In the genomic region with DNA sequence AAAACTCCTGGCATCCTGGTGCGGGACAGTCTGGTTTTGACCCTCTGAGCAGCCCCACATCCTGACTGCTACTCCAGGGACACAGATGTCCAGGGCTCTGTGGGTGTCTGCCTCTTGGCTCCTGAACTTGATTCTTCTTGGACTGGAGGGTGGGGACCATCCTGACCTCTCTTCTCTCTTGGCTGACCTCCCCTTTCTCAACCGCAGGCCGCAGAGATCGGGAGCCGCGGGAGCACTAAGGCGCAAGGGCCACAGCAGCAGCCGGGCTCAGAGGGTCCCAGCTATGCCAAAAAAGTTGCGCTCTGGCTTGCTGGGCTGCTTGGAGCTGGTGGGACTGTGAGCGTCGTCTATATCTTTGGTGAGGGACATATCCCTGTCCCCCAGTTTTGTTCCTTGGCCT, we compare ENCODE assay signal across 9 cellular contexts. TPM values are rescaled to one million over a fixed set of nuclear protein-coding genes. Genes with fewer than 3 reads are reported as not detected.
A peak's percentile ranks its signal among the peaks of the same experiment; 100 is the strongest.
DNase-seq lines count a peak whose midpoint lies in the region; ATAC-seq, FAIRE-seq and TF ChIP-seq lines count a peak whose summit lies in the region.
"Had no signal": no experiment of that assay in that cellular context is flagged by ENCODE, and none has a peak within 500 bp of the region (broad histone marks: within the 10 kb centered on the region; RNA-seq: fewer than 3 reads in every experiment).

No MANE protein-coding gene starts in this region.

- 83% methylated on average over 11 of the region's 11 CpGs for WGBS in A549 (ENCODE audit: missing lambda C conversion rate)
- WGBS in HUES64: 87% methylated on average over 11 of the region's 11 CpGs

- DNase-seq in A549 (ENCODE audit: low read depth in 1 of 2, low spot score in 1 of 2) (no peak), cardiac fibroblast (ENCODE audit: low read depth in 2 of 2) (no peak), DMS79 (lab: John Stamatoyannopoulos, UW) (no peak), C1 segment of cervical spinal cord (lab: John Stamatoyannopoulos, UW) (no peak), COR-L47 (lab: John Stamatoyannopoulos, UW) (no peak)
- DNase-seq: stimulated activated CD4-positive, alpha-beta T cell treated with anti-CD3 and anti-CD28 coated beads, Interleukin-4, amount 100 ng/mL, for 1 hour had no signal

- no peak for TF ChIP-seq EP300 in A549 (IDR thresholded peaks at IDR 0.05)

- TF ChIP-seq CTCF in A549 (IDR thresholded peaks at IDR 0.05): no peak
- TF ChIP-seq CTCF in cardiac fibroblast (IDR thresholded peaks at IDR 0.05; ENCODE audit: low read depth, low read length): no peak

- no peak for TF ChIP-seq POLR2A in A549 (IDR thresholded peaks at IDR 0.05; ENCODE audit: low read length)

- FAIRE-seq in A549 (lab: Jason Lieb, UNC): peak; percentile 28

- H3K9me3 ChIP-seq in A549: no peaks in the 10 kb centered on the region
- H3K9me3 ChIP-seq in HUES64 (ENCODE audit: insufficient read depth, low read depth, low read length): no peaks in the 10 kb centered on the region
- no peaks in the 10 kb centered on the region for H3K9me3 ChIP-seq in mucosa of stomach (ENCODE audit: control insufficient read depth, low read length)

- POLR2A ChIA-PET in A549 (lab: Yijun Ruan, JAX): no interaction called here

- ATAC-seq in A549 (no peak; a peak in 2 of 6 replicates), GM21367 (IDR thresholded peaks at IDR 0.05; ENCODE audit: unreplicated experiment) (no peak)

- CTCF ChIA-PET in A549 (lab: Yijun Ruan, JAX): interaction anchor here (0.7 to 8.8 kb wide), 10 partner anchors 11 to 70 kb away, joined by 3 to 108 read pairs (median 6); a partner anchor contains a TSS

- TF ChIP-seq RAD21 in A549 (conservative IDR thresholded peaks at IDR 0.05 in 1 of 2, IDR thresholded peaks at IDR 0.05 in 1 of 2): no peak

- H3K4me3 ChIP-seq in A549 (peak overlapping the region; percentile 70), HUES64 (ENCODE audit: low read length) (peak overlapping the region; percentile 86), cardiac fibroblast (replicated peaks in 1 of 2; ENCODE audit: low read depth in 2 of 2, low read length in 2 of 2) (peak overlapping the region; percentile 99 to 100), mucosa of stomach (ENCODE audit: low read length) (peak overlapping the region; percentile 97)

- H3K9ac ChIP-seq in HUES64 (ENCODE audit: low read depth, low read length) (peak overlapping the region; percentile 98), mucosa of stomach (ENCODE audit: low read length) (peak overlapping the region; percentile 95)

- H3K27me3 ChIP-seq in HUES64 (ENCODE audit: insufficient read depth, low read length) (no peaks in the 10 kb centered on the region), mucosa of stomach (ENCODE audit: control insufficient read depth, insufficient read depth, low read length) (no peaks in the 10 kb centered on the region)

- H3K4me2 ChIP-seq in A549: peak overlapping the region; percentile 85

- H3K4me1 ChIP-seq in A549: peaks cover 15% of the 10 kb centered on the region
- 0 out of 2 replicates have a peak, but pooled peaks cover 7% of the 10 kb centered on the region for H3K4me1 ChIP-seq in HUES64 (ENCODE audit: insufficient read depth, low read length)
- H3K4me1 ChIP-seq in mucosa of stomach (ENCODE audit: control insufficient read depth, insufficient read depth, low read length): peaks cover 15% of the 10 kb centered on the region

- H3K27ac ChIP-seq in A549: peak overlapping the region; percentile 86 to 92
- H3K27ac ChIP-seq in HUES64 (ENCODE audit: low read depth, low read length): peak overlapping the region; percentile 18; the same call in 1 of the 2 replicates

- peaks cover 44% of the 10 kb centered on the region for H3K36me3 ChIP-seq in HUES64 (ENCODE audit: insufficient read depth, low read length)
- H3K36me3 ChIP-seq in mucosa of stomach (ENCODE audit: control insufficient read depth, insufficient read depth, low read length): no peaks in the 10 kb centered on the region

TF ChIP-seq in A549, 52 proteins besides CTCF, POLR2A, EP300 and RAD21 (continues in another document):
- no peak for TF ChIP-seq KDM1A (IDR thresholded peaks at IDR 0.05; ENCODE audit: low read depth)
- TF ChIP-seq, protein P1, sequence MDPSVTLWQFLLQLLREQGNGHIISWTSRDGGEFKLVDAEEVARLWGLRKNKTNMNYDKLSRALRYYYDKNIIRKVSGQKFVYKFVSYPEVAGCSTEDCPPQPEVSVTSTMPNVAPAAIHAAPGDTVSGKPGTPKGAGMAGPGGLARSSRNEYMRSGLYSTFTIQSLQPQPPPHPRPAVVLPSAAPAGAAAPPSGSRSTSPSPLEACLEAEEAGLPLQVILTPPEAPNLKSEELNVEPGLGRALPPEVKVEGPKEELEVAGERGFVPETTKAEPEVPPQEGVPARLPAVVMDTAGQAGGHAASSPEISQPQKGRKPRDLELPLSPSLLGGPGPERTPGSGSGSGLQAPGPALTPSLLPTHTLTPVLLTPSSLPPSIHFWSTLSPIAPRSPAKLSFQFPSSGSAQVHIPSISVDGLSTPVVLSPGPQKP (IDR thresholded peaks at IDR 0.05; ENCODE audit: low read depth, low read length): no peak
- TF ChIP-seq, protein P2, sequence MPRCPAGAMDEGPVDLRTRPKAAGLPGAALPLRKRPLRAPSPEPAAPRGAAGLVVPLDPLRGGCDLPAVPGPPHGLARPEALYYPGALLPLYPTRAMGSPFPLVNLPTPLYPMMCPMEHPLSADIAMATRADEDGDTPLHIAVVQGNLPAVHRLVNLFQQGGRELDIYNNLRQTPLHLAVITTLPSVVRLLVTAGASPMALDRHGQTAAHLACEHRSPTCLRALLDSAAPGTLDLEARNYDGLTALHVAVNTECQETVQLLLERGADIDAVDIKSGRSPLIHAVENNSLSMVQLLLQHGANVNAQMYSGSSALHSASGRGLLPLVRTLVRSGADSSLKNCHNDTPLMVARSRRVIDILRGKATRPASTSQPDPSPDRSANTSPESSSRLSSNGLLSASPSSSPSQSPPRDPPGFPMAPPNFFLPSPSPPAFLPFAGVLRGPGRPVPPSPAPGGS (IDR thresholded peaks at IDR 0.05): no peak
- no peak for TF ChIP-seq SMC3 (IDR thresholded peaks at IDR 0.05)
- no peak for TF ChIP-seq RNF2 (IDR thresholded peaks at IDR 0.05; ENCODE audit: borderline replicate concordance, low read depth)
- no peak for TF ChIP-seq CBX2 (IDR thresholded peaks at IDR 0.05; ENCODE audit: borderline replicate concordance, low read depth)
- TF ChIP-seq, protein P3, sequence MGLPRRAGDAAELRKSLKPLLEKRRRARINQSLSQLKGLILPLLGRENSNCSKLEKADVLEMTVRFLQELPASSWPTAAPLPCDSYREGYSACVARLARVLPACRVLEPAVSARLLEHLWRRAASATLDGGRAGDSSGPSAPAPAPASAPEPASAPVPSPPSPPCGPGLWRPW (IDR thresholded peaks at IDR 0.05): no peak
- no peak for TF ChIP-seq NR3C1 (IDR thresholded peaks at IDR 0.05)

RNA-seq across cellular contexts. Expression of a gene that starts 1.0 kb away (rescaled TPM):
- polyA plus RNA-seq in A549 (2011; rRNA removed) (234 and 246 TPM in 2 replicates), A549 (2017; fragmentation: RNase III; extraction: RNeasy Plus Mini Kit Qiagen cat#74134 plus additional on column Dnase treatment) (196 to 206 TPM (median 204 TPM) in 3 replicates)
- 370 and 374 TPM in 2 replicates for polyA plus RNA-seq in A549 (2012; cell fraction: cytosol; rRNA removed)
- 384 and 439 TPM in 2 replicates for polyA plus RNA-seq in A549 (2012; cell fraction: nucleus; rRNA removed)
- 284 and 290 TPM in 2 replicates for polyA minus RNA-seq in A549 (2011; rRNA and poly(A)+ RNA removed)
- polyA plus RNA-seq in HUES64 (2013, experiment 1 of 2): 99.3 TPM
- 96.2 TPM for polyA plus RNA-seq in HUES64 (2013, experiment 2 of 2)

RNA-seq across cellular contexts. Expression of a gene that starts 17.1 kb away (rescaled TPM):
- polyA plus RNA-seq in A549 (2011; rRNA removed): 6.8 and 8.3 TPM in 2 replicates
- polyA plus RNA-seq in A549 (2012; cell fraction: cytosol; rRNA removed): 14.9 and 18.9 TPM in 2 replicates
- 10.6 and 11.5 TPM in 2 replicates for polyA plus RNA-seq in A549 (2012; cell fraction: nucleus; rRNA removed)
- polyA plus RNA-seq in A549 (2017; fragmentation: RNase III; extraction: RNeasy Plus Mini Kit Qiagen cat#74134 plus additional on column Dnase treatment): 6.7 TPM in 3 replicates
- 3.3 and 3.5 TPM in 2 replicates for polyA minus RNA-seq in A549 (2011; rRNA and poly(A)+ RNA removed)
- polyA plus RNA-seq in HUES64 (2013, experiment 1 of 2): 6.2 TPM
- polyA plus RNA-seq in HUES64 (2013, experiment 2 of 2): 9.3 TPM

RNA-seq across cellular contexts. Expression of a gene that starts 33.3 kb away (rescaled TPM):
- polyA plus RNA-seq in A549 (2011; rRNA removed): not detected in 2 replicates
- not detected in 2 replicates for polyA plus RNA-seq in A549 (2012; cell fraction: cytosol; rRNA removed)
- polyA plus RNA-seq in A549 (2012; cell fraction: nucleus; rRNA removed): 0.06 and 0.10 TPM in 2 replicates
- not detected in 3 replicates for polyA plus RNA-seq in A549 (2017; fragmentation: RNase III; extraction: RNeasy Plus Mini Kit Qiagen cat#74134 plus additional on column Dnase treatment)
- polyA minus RNA-seq in A549 (2011; rRNA and poly(A)+ RNA removed): not detected in 2 replicates
- 3.0 TPM for polyA plus RNA-seq in HUES64 (2013, experiment 1 of 2)
- 5.6 TPM for polyA plus RNA-seq in HUES64 (2013, experiment 2 of 2)

RNA-seq across cellular contexts. Expression of a gene that starts 36.3 kb away (rescaled TPM):
- polyA plus RNA-seq in A549 (2011; rRNA removed) (133 and 186 TPM in 2 replicates), A549 (2017; fragmentation: RNase III; extraction: RNeasy Plus Mini Kit Qiagen cat#74134 plus additional on column Dnase treatment) (200 to 223 TPM (median 222 TPM) in 3 replicates)
- 147 and 165 TPM in 2 replicates for polyA plus RNA-seq in A549 (2012; cell fraction: cytosol; rRNA removed)
- polyA plus RNA-seq in A549 (2012; cell fraction: nucleus; rRNA removed): 393 and 418 TPM in 2 replicates
- 133 and 149 TPM in 2 replicates for polyA minus RNA-seq in A549 (2011; rRNA and poly(A)+ RNA removed)
- polyA plus RNA-seq in HUES64 (2013, experiment 1 of 2): 88.8 TPM
- polyA plus RNA-seq in HUES64 (2013, experiment 2 of 2): 72.1 TPM

RNA-seq across cellular contexts. Expression of a gene that starts 45.9 kb away (rescaled TPM):
- 4,855 and 5,722 TPM in 2 replicates for polyA plus RNA-seq in A549 (2011; rRNA removed)
- polyA plus RNA-seq in A549 (2012; cell fraction: cytosol; rRNA removed): 15,003 and 17,959 TPM in 2 replicates
- 8,488 and 9,467 TPM in 2 replicates for polyA plus RNA-seq in A549 (2012; cell fraction: nucleus; rRNA removed)
- 4,280 to 4,348 TPM (median 4,297 TPM) in 3 replicates for polyA plus RNA-seq in A549 (2017; fragmentation: RNase III; extraction: RNeasy Plus Mini Kit Qiagen cat#74134 plus additional on column Dnase treatment)
- 5,249 and 5,947 TPM in 2 replicates for polyA minus RNA-seq in A549 (2011; rRNA and poly(A)+ RNA removed)
- polyA plus RNA-seq in HUES64 (2013, experiment 1 of 2): 2,127 TPM
- 2,103 TPM for polyA plus RNA-seq in HUES64 (2013, experiment 2 of 2)
